ENCODE assay signal across 8 cellular contexts in the genomic region with DNA sequence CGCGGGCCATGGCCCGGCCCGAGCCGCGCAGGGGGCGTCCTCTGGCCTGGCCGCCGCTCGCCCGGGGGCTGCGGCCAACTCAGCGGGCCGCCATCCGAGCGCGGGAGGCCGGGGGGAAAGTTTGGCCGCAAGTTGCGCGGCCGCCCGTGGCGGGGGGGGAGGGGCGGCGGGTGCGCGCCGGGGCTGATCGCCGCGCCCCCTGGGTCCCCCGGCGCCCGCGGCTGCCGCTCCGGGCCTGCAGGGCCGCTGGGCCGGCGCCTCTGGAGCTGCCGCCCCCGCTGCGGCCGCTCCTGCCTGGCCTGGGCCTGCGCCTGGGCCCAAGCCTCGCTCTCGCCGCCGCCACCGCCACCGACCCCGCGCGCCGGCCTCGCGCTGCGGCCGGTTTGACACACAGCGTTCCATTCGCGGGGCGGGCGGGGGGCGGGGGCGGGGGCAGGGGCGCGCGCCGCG. TPM values are rescaled to one million over a fixed set of nuclear protein-coding genes. Genes with fewer than 3 reads are reported as not detected.
DNase-seq lines count a peak whose midpoint lies in the region; ATAC-seq and TF ChIP-seq lines count a peak whose summit lies in the region.

A gene (minus strand): TSS at position 385 of the 450 bp plus-strand sequence. CDS start 699 bp downstream, outside the sequence.

- H2AK5ac ChIP-seq in neuronal stem cell (ENCODE audit: low read depth, low read length) = peak within 1 kb of the TSS; percentile 99

- no peak within 1 kb of the TSS for H4K91ac ChIP-seq in neuronal stem cell (ENCODE audit: low read depth, low read length, poor library complexity)

- H3K9ac ChIP-seq in SK-N-MC (ENCODE audit: insufficient read length) (peak within 1 kb of the TSS; percentile 71), neuronal stem cell (ENCODE audit: low read depth, low read length, poor library complexity) (peak within 1 kb of the TSS; percentile 95)

- H3K36me3 ChIP-seq in SK-N-MC (ENCODE audit: insufficient read depth, low read length) = no peaks in the 10 kb centered on the region
- H3K36me3 ChIP-seq in neuronal stem cell (replicated peaks in 1 of 2; ENCODE audit: control insufficient read depth in 2 of 2, insufficient read depth in 2 of 2, low read length in 2 of 2) = peaks cover under 1 to 11% of the 10 kb centered on the region in 2 donors

- peak within 1 kb of the TSS; percentile 80 for H2BK15ac ChIP-seq in neuronal stem cell (ENCODE audit: low read length)

- peak within 1 kb of the TSS; percentile 90 for H2AFZ ChIP-seq in neuronal stem cell (ENCODE audit: low read length)

- ATAC-seq in HG03520 (IDR thresholded peaks at IDR 0.05; ENCODE audit: unreplicated experiment) = no peak

- DNase-seq in activated CD4-positive, alpha-beta T cell treated with anti-CD3 and anti-CD28 coated beads, Interleukin-2, amount 10 ng/mL, durations not matched to agents 7 days and 5 days = peak; percentile 46
- DNase-seq in activated CD4-positive, alpha-beta T cell treated with anti-CD3 and anti-CD28 coated beads, Interleukin-2, amount 50 U/mL, for 4 hours = no peak
- DNase-seq in SK-N-MC (ENCODE audit: low read depth, low spot score) (no peak), fibroblast of mammary gland (ENCODE audit: low read depth) (no peak), neuronal stem cell (ENCODE audit: low spot score) (no peak), amniotic stem cell (lab: John Stamatoyannopoulos, UW) (no peak), NCI-H526 treated with DMSO at 0.1 percent for 48 hours (lab: John Stamatoyannopoulos, UW) (no peak)

- POLR2A ChIA-PET in activated CD4-positive, alpha-beta T cell treated with anti-CD3 and anti-CD28 coated beads, Interleukin-2, amount 10 ng/mL, durations not matched to agents 7 days and 5 days (lab: Charles Lee) = no interaction called here

- H3K4ac ChIP-seq in neuronal stem cell (ENCODE audit: low read length) = peak within 1 kb of the TSS; percentile 48

- peak within 1 kb of the TSS; percentile 81 for H3K4me3 ChIP-seq in SK-N-MC
- H3K4me3 ChIP-seq in fibroblast of mammary gland (ENCODE audit: control insufficient read depth, low read depth, low read length) = peak within 1 kb of the TSS; percentile 81
- peak within 1 kb of the TSS; percentile 91 to 92 for H3K4me3 ChIP-seq in neuronal stem cell (ENCODE audit: low read length in 2 of 2)

- H3K9me3 ChIP-seq in SK-N-MC (ENCODE audit: low read depth, low read length) (no peaks in the 10 kb centered on the region), neuronal stem cell (replicated peaks in 1 of 2; ENCODE audit: control insufficient read depth in 2 of 2, insufficient read depth in 1 of 2, low read depth in 1 of 2, low read length in 2 of 2) (no peaks in the 10 kb centered on the region)

- H3K4me1 Mint-ChIP-seq in activated CD4-positive, alpha-beta T cell treated with anti-CD3 and anti-CD28 coated beads, Interleukin-2, amount 10 ng/mL, durations not matched to agents 7 days and 5 days = peaks cover 7% of the 10 kb centered on the region

- H4K8ac ChIP-seq in neuronal stem cell (ENCODE audit: low read depth, low read length) = no peak within 1 kb of the TSS

- H3K18ac ChIP-seq in neuronal stem cell (ENCODE audit: low read length) = peak within 1 kb of the TSS; percentile 95

- H3K36me3 Mint-ChIP-seq in activated CD4-positive, alpha-beta T cell treated with anti-CD3 and anti-CD28 coated beads, Interleukin-2, amount 10 ng/mL, durations not matched to agents 7 days and 5 days (ENCODE audit: low read depth) = no peaks in the 10 kb centered on the region

- peaks cover 21% of the 10 kb centered on the region for H3K27me3 Mint-ChIP-seq in activated CD4-positive, alpha-beta T cell treated with anti-CD3 and anti-CD28 coated beads, Interleukin-2, amount 10 ng/mL, durations not matched to agents 7 days and 5 days

- H3K4me2 ChIP-seq in neuronal stem cell (ENCODE audit: insufficient read depth, low read length, poor library complexity, severe bottlenecking) = peak within 1 kb of the TSS; percentile 97

- peaks cover 0 to 2% (median 0%) of the 10 kb centered on the region in 3 experiments for H3K27me3 ChIP-seq in neuronal stem cell (ENCODE audit: control insufficient read depth in 3 of 3, insufficient read depth in 3 of 3, low read depth in 1 of 3, low read length in 3 of 3)

- H3K27ac ChIP-seq in SK-N-MC = peak within 1 kb of the TSS; percentile 50; the same call in 1 of the 2 replicates
- H3K27ac ChIP-seq in neuronal stem cell (replicated peaks; ENCODE audit: low read length) = peak within 1 kb of the TSS; percentile 88

- H2BK12ac ChIP-seq in neuronal stem cell (ENCODE audit: low read length) = peak within 1 kb of the TSS; percentile 90

- H3K79me1 ChIP-seq in neuronal stem cell (ENCODE audit: low read depth, low read length) = peaks cover 17% of the 10 kb centered on the region

- no peaks in the 10 kb centered on the region for H3K9me3 Mint-ChIP-seq in activated CD4-positive, alpha-beta T cell treated with anti-CD3 and anti-CD28 coated beads, Interleukin-2, amount 10 ng/mL, durations not matched to agents 7 days and 5 days

- H3K27ac Mint-ChIP-seq in activated CD4-positive, alpha-beta T cell treated with anti-CD3 and anti-CD28 coated beads, Interleukin-2, amount 10 ng/mL, durations not matched to agents 7 days and 5 days = peak within 1 kb of the TSS; percentile 73

- peak within 1 kb of the TSS; percentile 98 for H3K23ac ChIP-seq in neuronal stem cell (ENCODE audit: low read depth, low read length, poor library complexity)

- no peak for TF ChIP-seq CTCF in fibroblast of mammary gland (conservative IDR thresholded peaks at IDR 0.05; ENCODE audit: control insufficient read depth, insufficient read depth, low read depth, low read length)

- no CpG with 5 or more reads among the region's 72 CpGs for WGBS in neuronal stem cell (ENCODE audit: extremely low coverage in 2 of 2, insufficient read length in 2 of 2, insufficient replicate concordance in 1 of 2), 2 donors

- peak within 1 kb of the TSS; percentile 75 for H2BK5ac ChIP-seq in neuronal stem cell (ENCODE audit: low read length)

- H3K4me1 ChIP-seq in neuronal stem cell (ENCODE audit: control insufficient read depth in 2 of 2, insufficient read depth in 1 of 2, low read depth in 1 of 2, low read length in 2 of 2) = peaks cover 28 to 42% of the 10 kb centered on the region in 2 donors

- peak within 1 kb of the TSS; percentile 75 for H3K4me3 Mint-ChIP-seq in activated CD4-positive, alpha-beta T cell treated with anti-CD3 and anti-CD28 coated beads, Interleukin-2, amount 10 ng/mL, durations not matched to agents 7 days and 5 days

- CTCF ChIA-PET in activated CD4-positive, alpha-beta T cell treated with anti-CD3 and anti-CD28 coated beads, Interleukin-2, amount 10 ng/mL, durations not matched to agents 7 days and 5 days (lab: Charles Lee) = no interaction called here

- H2BK120ac ChIP-seq in neuronal stem cell (ENCODE audit: low read depth, low read length) = no peak within 1 kb of the TSS

- no peak within 1 kb of the TSS for H3K14ac ChIP-seq in neuronal stem cell (ENCODE audit: low read length)

RNA-seq across cellular contexts. Expression of the gene that starts here (rescaled TPM):
- 1 to 10 TPM; 3.6 to 3.8 TPM for total RNA-seq in activated CD4-positive, alpha-beta T cell treated with anti-CD3 and anti-CD28 coated beads, Interleukin-2, amount 10 ng/mL, durations not matched to agents 7 days and 5 days
- 34.2 TPM for polyA plus RNA-seq in neuronal stem cell (2013, experiment 1 of 2)
- polyA plus RNA-seq in neuronal stem cell (2013, experiment 2 of 2) = 34.5 TPM
